In the genomic region with DNA sequence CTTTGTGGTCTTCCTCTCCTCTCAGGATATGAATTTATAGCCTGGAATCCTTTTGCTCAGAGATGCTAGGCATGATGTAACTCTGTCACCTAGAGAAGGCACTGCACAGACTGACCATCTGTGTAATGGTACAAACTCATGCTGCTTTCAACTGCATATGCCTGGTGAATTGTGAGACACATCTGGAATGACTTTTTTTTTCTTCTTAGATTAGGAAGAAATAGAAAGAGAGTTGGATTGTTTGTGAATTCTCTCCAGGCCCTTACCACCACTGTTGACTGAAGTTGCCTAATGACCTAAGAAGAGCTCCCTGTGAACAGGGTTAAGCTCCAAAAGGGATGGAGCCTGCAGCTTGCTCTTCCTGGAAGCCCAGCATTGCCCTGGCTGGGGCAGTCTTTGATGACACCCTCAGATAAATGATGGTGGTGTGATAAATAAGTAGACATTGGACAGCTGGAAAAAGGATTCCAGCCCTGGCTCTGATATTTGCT, we compare ENCODE assay signal across 23 cellular contexts. TPM values are rescaled to one million over a fixed set of nuclear protein-coding genes. Genes with fewer than 3 reads are reported as not detected.
DNase-seq lines count a peak whose midpoint lies in the region; ATAC-seq and TF ChIP-seq lines count a peak whose summit lies in the region.
"Had no signal": no experiment of that assay in that cellular context is flagged by ENCODE, and none has a peak within 500 bp of the region (broad histone marks: within the 10 kb centered on the region; RNA-seq: fewer than 3 reads in every experiment).

No MANE protein-coding gene starts in this region.

- no peak for TF ChIP-seq RAD21 in IMR-90 (IDR thresholded peaks at IDR 0.05; ENCODE audit: low read length)

- H4K20me1 ChIP-seq in IMR-90 (ENCODE audit: insufficient read depth, low read length): no peaks in the 10 kb centered on the region
- H4K20me1 ChIP-seq in osteoblast (ENCODE audit: insufficient read depth, low read length): no peaks in the 10 kb centered on the region

- H3K79me2 ChIP-seq in osteoblast (ENCODE audit: insufficient read depth, low read length): no peaks in the 10 kb centered on the region

- H3K9me3 ChIP-seq in IMR-90 (ENCODE audit: control insufficient read depth, insufficient read depth, low read length) (no peaks in the 10 kb centered on the region), osteoblast (ENCODE audit: low read depth, low read length) (no peaks in the 10 kb centered on the region)
- H3K9me3 ChIP-seq: mucosa of descending colon, transverse colon had no signal

- H3K4me2 ChIP-seq in IMR-90 (ENCODE audit: low read depth, low read length): no peak overlapping the region
- H3K4me2 ChIP-seq in osteoblast (ENCODE audit: insufficient read depth, low read length): no peak overlapping the region

- H2BK120ac ChIP-seq in IMR-90 (ENCODE audit: low read depth, low read length): no peak overlapping the region

- TF ChIP-seq CTCF in IMR-90 (conservative IDR thresholded peaks at IDR 0.05; ENCODE audit: low read depth, low read length) (no peak), osteoblast (IDR thresholded peaks at IDR 0.05; ENCODE audit: extremely low read depth, low read depth, low read length) (no peak)

- no peak overlapping the region for H3K4ac ChIP-seq in IMR-90 (ENCODE audit: low read depth, low read length)

- TF ChIP-seq POLR2A in IMR-90 (IDR thresholded peaks at IDR 0.05; ENCODE audit: low read depth, low read length): no peak

- H2BK15ac ChIP-seq in IMR-90 (ENCODE audit: low read depth, low read length): no peak overlapping the region

- H3K4me1 ChIP-seq in IMR-90 (ENCODE audit: control insufficient read depth, insufficient read depth, low read length) (peaks cover 5% of the 10 kb centered on the region), osteoblast (ENCODE audit: insufficient read depth, low read length) (peaks cover 11% of the 10 kb centered on the region)
- H3K4me1 ChIP-seq: transverse colon had no signal

- H2BK20ac ChIP-seq in IMR-90 (ENCODE audit: low read depth, low read length): no peak overlapping the region

- H3K18ac ChIP-seq in IMR-90 (ENCODE audit: low read depth, low read length): no peak overlapping the region

- H4K91ac ChIP-seq in IMR-90 (ENCODE audit: insufficient read depth, low read depth, low read length): no peak overlapping the region

- no peak overlapping the region for H3K23ac ChIP-seq in IMR-90 (ENCODE audit: low read depth, low read length)

- no peak overlapping the region for H3K14ac ChIP-seq in IMR-90 (replicated peaks; ENCODE audit: low read depth, low read length)

- peak; percentile 52 for DNase-seq in ELR (ENCODE audit: low read depth)
- peak; percentile 55 for DNase-seq in IMR-90
- peak; percentile 69 for DNase-seq in fibroblast of peridontal ligament (ENCODE audit: extremely low read depth)
- peak; percentile 51 for DNase-seq in osteoblast (ENCODE audit: insufficient read length, low spot score, missing footprints)
- no peak for DNase-seq in NCI-H1436 (lab: John Stamatoyannopoulos, UW)
- DNase-seq in kidney glomerular epithelial cell (lab: John Stamatoyannopoulos, UW): no peak
- no peak for DNase-seq in NCI-H1436 treated with DMSO at 0.1 percent for 48 hours (lab: John Stamatoyannopoulos, UW)
- DNase-seq: activated CD4-positive, alpha-beta T cell treated with anti-CD3 and anti-CD28 coated beads for 4 hours; AML-193; DMS79; foreskin melanocyte; mucosa of descending colon; NCI-H2171 treated with DMSO at 0.1 percent for 48 hours; NCI-H69; OCI-M1; SHP77 treated with DMSO at 0.1 percent for 48 hours; stimulated activated CD4-positive, alpha-beta T cell treated with anti-CD3 and anti-CD28 coated beads, Interleukin-4, amount 100 ng/mL, for 24 hours; stimulated activated naive CD8-positive, alpha-beta T cell treated with anti-CD3 and anti-CD28 coated beads, Interleukin-15, amount 100 ng/mL, for 72 hours; T-helper 1 cell; transverse colon had no signal

- H3K9me1 ChIP-seq in IMR-90 (ENCODE audit: insufficient read depth, low read length): no peaks in the 10 kb centered on the region

- no TSS peak for BruUV-seq in IMR-90 (replicated peaks; lab: Mats Ljungman, UMichigan)

- no peak overlapping the region for H2BK5ac ChIP-seq in IMR-90 (ENCODE audit: low read depth, low read length, poor library complexity, severe bottlenecking)

- H3K27ac ChIP-seq in IMR-90 (ENCODE audit: insufficient read depth, low read length) (no peak overlapping the region), osteoblast (ENCODE audit: low read depth, low read length) (no peak overlapping the region)
- H3K27ac ChIP-seq: HL-60, transverse colon had no signal

- H3K56ac ChIP-seq in IMR-90 (ENCODE audit: extremely low read depth, insufficient read depth, low read length): no peak overlapping the region

- no peak overlapping the region for H3K9ac ChIP-seq in IMR-90 (ENCODE audit: low read depth, low read length)

- CTCF ChIA-PET in IMR-90 (lab: Yijun Ruan, JAX): no interaction called here

- H2AFZ ChIP-seq in IMR-90 (replicated peaks; ENCODE audit: low read length, poor library complexity) (no peak overlapping the region), osteoblast (ENCODE audit: low read length) (no peak overlapping the region)

- H3K4me3 ChIP-seq in IMR-90 (ENCODE audit: insufficient read depth, low read depth, low read length): no peak overlapping the region
- H3K4me3 ChIP-seq in osteoblast (ENCODE audit: insufficient read depth, low read length): no peak overlapping the region
- H3K4me3 ChIP-seq: mucosa of descending colon, transverse colon had no signal

- ATAC-seq in IMR-90 (ENCODE audit: low read depth) (peak; percentile 50), GM19324 (IDR thresholded peaks at IDR 0.05; ENCODE audit: low FRiP score, unreplicated experiment) (no peak)
- ATAC-seq: activated T-helper 17 cell treated with anti-CD3 and anti-CD28 coated beads, Interleukin-2, amount 50 U/mL, for 72 hours; mucosa of descending colon; stimulated activated naive CD8-positive, alpha-beta T cell treated with anti-CD3 and anti-CD28 coated beads, Interleukin-15, amount 100 ng/mL, for 72 hours had no signal

- POLR2A ChIA-PET in IMR-90 (lab: Charles Lee; ENCODE audit: unreplicated experiment): no interaction called here

- in situ Hi-C loops in IMR-90 (cut with MboI; ENCODE audit: low sequenced_read_pairs): no loop called here

- H3K27me3 ChIP-seq in IMR-90 (ENCODE audit: control insufficient read depth, insufficient read depth, low read length) (no peaks in the 10 kb centered on the region), osteoblast (ENCODE audit: insufficient read depth, low read length) (no peaks in the 10 kb centered on the region)
- H3K27me3 ChIP-seq: transverse colon had no signal

- H4K5ac ChIP-seq in IMR-90 (ENCODE audit: low read depth, low read length): no peak overlapping the region

- no peaks in the 10 kb centered on the region for H3K79me1 ChIP-seq in IMR-90 (ENCODE audit: low read depth in 1 of 2, low read length in 2 of 2)

- intact Hi-C loops in IMR-90 (cut with micrococcal nuclease): no loop called here

- no peaks in the 10 kb centered on the region for H3K36me3 ChIP-seq in IMR-90 (ENCODE audit: control insufficient read depth, insufficient read depth, low read length)
- H3K36me3 ChIP-seq in osteoblast (ENCODE audit: insufficient read depth, low read length): no peaks in the 10 kb centered on the region
- H3K36me3 ChIP-seq: transverse colon had no signal

- H4K8ac ChIP-seq in IMR-90 (ENCODE audit: low read depth in 2 of 2, low read length in 2 of 2): no peak overlapping the region

- dilution Hi-C loops in IMR-90 (cut with HindIII; ENCODE audit: low sequenced_read_pairs, unreplicated experiment): no loop called here

- H2AK9ac ChIP-seq in IMR-90 (replicated peaks; ENCODE audit: low read depth, low read length, poor library complexity): no peak overlapping the region

- no peak overlapping the region for H2AK5ac ChIP-seq in IMR-90 (ENCODE audit: low read depth, low read length)

TF ChIP-seq in IMR-90, 13 proteins besides CTCF, POLR2A, EP300 and RAD21:
- TF ChIP-seq CEBPB (IDR thresholded peaks at IDR 0.05; ENCODE audit: low read depth, low read length): peak; percentile 39; the same call in 1 of the 2 replicates
- no peak for TF ChIP-seq MAFK (IDR thresholded peaks at IDR 0.05; ENCODE audit: low read depth, low read length)
- TF ChIP-seq FOS (IDR thresholded peaks at IDR 0.05; ENCODE audit: low read depth, low read length): no peak
TF ChIP-seq in IMR-90: peak in this region for 1.

RNA-seq across cellular contexts. Expression of a gene that starts 47.8 kb away (rescaled TPM):
- 30.3 and 31.0 TPM in 2 replicates for total RNA-seq in IMR-90 (2012; rRNA removed)
- polyA plus RNA-seq in IMR-90 (2012; rRNA removed): 11.7 and 12.8 TPM in 2 replicates
- polyA plus RNA-seq in IMR-90 (2012; cell fraction: cytosol; rRNA removed): 7.0 and 7.6 TPM in 2 replicates
- polyA plus RNA-seq in IMR-90 (2012; cell fraction: nucleus; rRNA removed; ENCODE audit: low replicate concordance): 12.8 and 13.3 TPM in 2 replicates
- 30.4 and 34.7 TPM in 2 replicates for total RNA-seq in osteoblast

Comparison
In these comparisons a context has a peak if more than half of its experiments do, and no peak if none do; other contexts are left out.
1. DNase-seq: peak in ELR (single experiment), IMR-90 (single experiment), fibroblast of peridontal ligament (single experiment) and osteoblast (single experiment); none in NCI-H1436 (single experiment), kidney glomerular epithelial cell (single experiment) and NCI-H1436 treated with DMSO at 0.1 percent for 48 hours (single experiment).